Comparison of ENCODE assay signal across 28 cellular contexts in genomic region chr16:83935005-83935857, GRCh38. TPM values are rescaled to one million over a fixed set of nuclear protein-coding genes. Genes with fewer than 3 reads are reported as not detected.
"Had no signal": no experiment of that assay in that cellular context is flagged by ENCODE, and none has a peak within 500 bp of the region (broad histone marks: within the 10 kb centered on the region; RNA-seq: fewer than 3 reads in every experiment).

No MANE protein-coding gene starts in this region.

- H3K27me3 ChIP-seq: heart right ventricle, neural progenitor cell, sigmoid colon, testis, tibial nerve, upper lobe of right lung, vagina had no signal

- H2AFZ ChIP-seq: neural progenitor cell, parathyroid adenoma had no signal

- H3K9me3 ChIP-seq: heart right ventricle, psoas muscle, sigmoid colon, testis, tibial nerve, upper lobe of right lung, vagina had no signal

- H3K36me3 ChIP-seq: heart right ventricle, neural progenitor cell, upper lobe of right lung, vagina had no signal

- H3K27ac Mint-ChIP-seq: naive thymus-derived CD4-positive, alpha-beta T cell; stimulated activated naive B cell treated with anti-CD40 and anti-IgM and Interleukin-4, amounts not matched to agents 10 μg/mL and 1 μg/mL and 100 μg/mL, for 72 hours had no signal

- H3K4me1 ChIP-seq: psoas muscle, sigmoid colon, tibial nerve, upper lobe of right lung, vagina had no signal

- H3K9me3 Mint-ChIP-seq: naive thymus-derived CD4-positive, alpha-beta T cell; neural progenitor cell; stimulated activated naive B cell treated with anti-CD40 and anti-IgM and Interleukin-4, amounts not matched to agents 10 μg/mL and 1 μg/mL and 100 μg/mL, for 72 hours; stimulated activated naive CD8-positive, alpha-beta T cell treated with anti-CD3 and anti-CD28 coated beads, Interleukin-15, amount 100 ng/mL, for 72 hours had no signal

- FAIRE-seq: endometrium, frontal cortex, islet of Langerhans had no signal

- H3K27ac ChIP-seq: heart right ventricle, neural progenitor cell, parathyroid adenoma, psoas muscle, sigmoid colon, testis, tibial nerve, upper lobe of right lung, vagina had no signal

- H3K79me2 ChIP-seq: parathyroid adenoma had no signal

- H3K4me2 ChIP-seq: neural progenitor cell had no signal

- H3K9ac ChIP-seq: neural progenitor cell, parathyroid adenoma had no signal

- H3K4me3 Mint-ChIP-seq: neural progenitor cell; stimulated activated naive B cell treated with anti-CD40 and anti-IgM and Interleukin-4, amounts not matched to agents 10 μg/mL and 1 μg/mL and 100 μg/mL, for 72 hours; stimulated activated naive CD8-positive, alpha-beta T cell treated with anti-CD3 and anti-CD28 coated beads, Interleukin-15, amount 100 ng/mL, for 72 hours had no signal

- ATAC-seq: heart right ventricle; naive thymus-derived CD4-positive, alpha-beta T cell; stimulated activated naive B cell treated with anti-CD40 and anti-IgM and Interleukin-4, amounts not matched to agents 10 μg/mL and 1 μg/mL and 100 μg/mL, for 72 hours; stimulated activated naive CD8-positive, alpha-beta T cell treated with anti-CD3 and anti-CD28 coated beads, Interleukin-15, amount 100 ng/mL, for 72 hours; upper lobe of right lung had no signal

- H3K4me3 ChIP-seq: heart right ventricle, neural progenitor cell, psoas muscle, sigmoid colon, skin epidermis, testis, tibial nerve, upper lobe of right lung, vagina had no signal

- H3K27me3 Mint-ChIP-seq: naive thymus-derived CD4-positive, alpha-beta T cell; stimulated activated naive CD8-positive, alpha-beta T cell treated with anti-CD3 and anti-CD28 coated beads, Interleukin-15, amount 100 ng/mL, for 72 hours had no signal

- DNase-seq: effector memory CD4-positive, alpha-beta T cell; heart right ventricle; hypothalamus; kidney glomerular epithelial cell; mammary epithelial cell; naive thymus-derived CD4-positive, alpha-beta T cell; occipital lobe; psoas muscle; retina; sigmoid colon; stimulated activated CD4-positive, alpha-beta T cell treated with anti-CD3 and anti-CD28 coated beads, Interleukin-2, amount 100 ng/mL, for 24 hours; stimulated activated CD4-positive, alpha-beta T cell treated with anti-CD3 and anti-CD28 coated beads, Interleukin-4, amount 100 ng/mL, for 4 hours; stimulated activated naive B cell treated with anti-CD40 and anti-IgM and Interleukin-4, amounts not matched to agents 10 μg/mL and 1 μg/mL and 100 μg/mL, for 72 hours; stimulated activated naive CD8-positive, alpha-beta T cell treated with anti-CD3 and anti-CD28 coated beads, Interleukin-15, amount 100 ng/mL, for 72 hours; testis; upper lobe of right lung had no signal

RNA-seq across cellular contexts. Expression of gene OSGIN1, which starts 17.8 kb away (rescaled TPM):
- total RNA-seq: frontal cortex had no signal

RNA-seq across cellular contexts. Expression of gene NECAB2, which starts 32.8 kb away (rescaled TPM):
- total RNA-seq: esophagus mucosa; glomerular endothelial cell; mononuclear cell; naive thymus-derived CD4-positive, alpha-beta T cell; psoas muscle; subcutaneous adipose tissue; upper lobe of right lung; vagina had no signal
- polyA plus RNA-seq: naive thymus-derived CD4-positive, alpha-beta T cell had no signal
